9 cellular contexts compared by ENCODE assay signal in genomic region chr17:18377437-18378204, GRCh38. TPM values are rescaled to one million over a fixed set of nuclear protein-coding genes. Genes with fewer than 3 reads are reported as not detected.
DNase-seq lines count a peak whose midpoint lies in the region; ATAC-seq lines count a peak whose summit lies in the region.
"Had no signal": no experiment of that assay in that cellular context is flagged by ENCODE, and none has a peak within 500 bp of the region (broad histone marks: within the 10 kb centered on the region; RNA-seq: fewer than 3 reads in every experiment).

TSS of gene EVPLL (plus strand) at chr17:18377778. CDS start at chr17:18380938, 3,160 bp downstream.

- CTCF ChIA-PET in naive thymus-derived CD4-positive, alpha-beta T cell (lab: Charles Lee) = no interaction called here

- H3K27me3 Mint-ChIP-seq in naive thymus-derived CD4-positive, alpha-beta T cell = peaks cover 6 to 13% (median 6%) of the 10 kb centered on the region in 5 donors

- H3K36me3 Mint-ChIP-seq in naive thymus-derived CD4-positive, alpha-beta T cell = peaks cover 0 to 5% (median 0%) of the 10 kb centered on the region in 5 donors

- ATAC-seq in naive thymus-derived CD4-positive, alpha-beta T cell = peak; percentile 54
- ATAC-seq in GM18870 (IDR thresholded peaks at IDR 0.05; ENCODE audit: unreplicated experiment) = no peak

- no peaks in the 10 kb centered on the region for H3K27me3 ChIP-seq in naive thymus-derived CD4-positive, alpha-beta T cell (ENCODE audit: control insufficient read depth in 2 of 2, insufficient read depth in 2 of 2, low read length in 2 of 2)

- no peak within 1 kb of the TSS for H3K4me3 ChIP-seq in naive thymus-derived CD4-positive, alpha-beta T cell (ENCODE audit: low read length)

- H3K4me1 Mint-ChIP-seq in naive thymus-derived CD4-positive, alpha-beta T cell = peaks cover 0 to 5% (median 0%) of the 10 kb centered on the region in 7 donors

- intact Hi-C loops in naive thymus-derived CD4-positive, alpha-beta T cell (cut with micrococcal nuclease) = no loop called here

- peak within 1 kb of the TSS; percentile 66 for H3K27ac ChIP-seq in epithelial cell of prostate
- H3K27ac ChIP-seq in naive thymus-derived CD4-positive, alpha-beta T cell (ENCODE audit: low read depth, low read length) = no peak within 1 kb of the TSS

- DNase-seq in D341Med (ENCODE audit: low spot score) (peak; percentile 68), NCI-H2171 treated with DMSO at 0.1 percent for 48 hours (lab: John Stamatoyannopoulos, UW) (peak; percentile 90), epithelial cell of prostate (ENCODE audit: low read depth, low spot score) (peak; percentile 91), foreskin melanocyte (no peak), anterior cingulate cortex (lab: John Stamatoyannopoulos, UW) (no peak)
- DNase-seq in naive thymus-derived CD4-positive, alpha-beta T cell = no peak
- no peak for DNase-seq in activated effector memory CD4-positive, alpha-beta T cell treated with anti-CD3 and anti-CD28 coated beads, Interleukin-2, amount 50 U/mL, for 16 hours

- no peak within 1 kb of the TSS for H3K27ac Mint-ChIP-seq in naive thymus-derived CD4-positive, alpha-beta T cell
- H3K27ac Mint-ChIP-seq: stimulated activated naive CD8-positive, alpha-beta T cell treated with anti-CD3 and anti-CD28 coated beads, Interleukin-15, Interleukin-2, amounts not matched to agents 100 ng/mL and 50 ng/mL, for 24 hours had no signal

- no peak within 1 kb of the TSS for H3K4me3 Mint-ChIP-seq in naive thymus-derived CD4-positive, alpha-beta T cell
- H3K4me3 Mint-ChIP-seq: stimulated activated naive CD8-positive, alpha-beta T cell treated with anti-CD3 and anti-CD28 coated beads, Interleukin-15, Interleukin-2, amounts not matched to agents 100 ng/mL and 50 ng/mL, for 24 hours had no signal

- no peaks in the 10 kb centered on the region for H3K9me3 ChIP-seq in naive thymus-derived CD4-positive, alpha-beta T cell (ENCODE audit: control insufficient read depth in 2 of 3, low read length in 3 of 3)

- H3K9me3 Mint-ChIP-seq in naive thymus-derived CD4-positive, alpha-beta T cell = peaks cover 0 to 4% (median 0%) of the 10 kb centered on the region in 11 donors
- H3K9me3 Mint-ChIP-seq: stimulated activated naive CD8-positive, alpha-beta T cell treated with anti-CD3 and anti-CD28 coated beads, Interleukin-15, Interleukin-2, amounts not matched to agents 100 ng/mL and 50 ng/mL, for 24 hours had no signal

- no peaks in the 10 kb centered on the region for H3K36me3 ChIP-seq in naive thymus-derived CD4-positive, alpha-beta T cell (ENCODE audit: control insufficient read depth in 2 of 3, insufficient read depth in 3 of 3, low read length in 3 of 3)

- no peaks in the 10 kb centered on the region for H3K4me1 ChIP-seq in naive thymus-derived CD4-positive, alpha-beta T cell (ENCODE audit: control insufficient read depth in 2 of 2, insufficient read depth in 2 of 2, low read length in 2 of 2)

- POLR2A ChIA-PET in naive thymus-derived CD4-positive, alpha-beta T cell (lab: Charles Lee) = no interaction called here

RNA-seq across cellular contexts. Expression of gene EVPLL, which starts in this region (rescaled TPM):
- not detected for total RNA-seq in naive thymus-derived CD4-positive, alpha-beta T cell
- under 1 TPM in 1 of 2 donors, not detected in 1; 0.46 TPM for polyA plus RNA-seq in naive thymus-derived CD4-positive, alpha-beta T cell

Comparison
In these comparisons a context has a peak if more than half of its experiments do, and no peak if none do; other contexts are left out.
1. Peak in ATAC-seq in naive thymus-derived CD4-positive, alpha-beta T cell; RNA of the gene not detected or under 1 TPM.
2. DNase-seq: peak in D341Med (single experiment), NCI-H2171 treated with DMSO at 0.1 percent for 48 hours (single experiment) and epithelial cell of prostate (single experiment); none in naive thymus-derived CD4-positive, alpha-beta T cell (0 of 9), foreskin melanocyte (single experiment), anterior cingulate cortex (0 of 58) and activated effector memory CD4-positive, alpha-beta T cell treated with anti-CD3 and anti-CD28 coated beads, Interleukin-2, amount 50 U/mL, for 16 hours (single experiment).